18 cellular contexts compared by ENCODE assay signal in genomic region chr1:69320679-69321310, GRCh38.
DNase-seq lines count a peak whose midpoint lies in the region; ATAC-seq, FAIRE-seq and TF ChIP-seq lines count a peak whose summit lies in the region.
"Had no signal": no experiment of that assay in that cellular context is flagged by ENCODE, and none has a peak within 500 bp of the region (broad histone marks: within the 10 kb centered on the region; RNA-seq: fewer than 3 reads in every experiment).

No MANE protein-coding gene starts in this region.

- in situ Hi-C loops in ACHN (cut with HindIII; ENCODE audit: low pct_ligation_motif_present, low pct_unique_long_range_greater_than_20kb, low sequenced_read_pairs) = no loop called here

- POLR2A ChIA-PET in HEK293T (lab: Yijun Ruan, JAX) = no interaction called here

- peak; percentile 16 for DNase-seq in SW480 (ENCODE audit: low spot score)
- DNase-seq in SKM-1 (lab: John Stamatoyannopoulos, UW; ENCODE audit: unreplicated experiment) = no peak
- no peak for DNase-seq in HEK293T (ENCODE audit: extremely low spot score)
- DNase-seq in RCC 7860 (ENCODE audit: low spot score) = no peak
- no peak for DNase-seq in ACHN
- DNase-seq: activated CD4-positive, CD25-positive, alpha-beta regulatory T cell treated with anti-CD3 and anti-CD28 coated beads, Interleukin-2, amount 50 U/mL, for 72 hours; activated T-cell treated with anti-CD3 and anti-CD28 coated beads, Interleukin-2, amount 50 U/mL, for 4 hours; amniotic stem cell; DMS79 treated with DMSO at 0.1 percent for 48 hours; hippocampal formation; left ventricle myocardium superior; NCI-H2081 treated with DMSO at 0.1 percent for 48 hours; right cardiac atrium; stimulated activated CD4-positive, alpha-beta T cell treated with anti-CD3 and anti-CD28 coated beads, Interleukin-4, amount 100 ng/mL, for 1 hour had no signal

- peak; percentile 84 for ATAC-seq in GM18498 (IDR thresholded peaks at IDR 0.05; ENCODE audit: unreplicated experiment)
- ATAC-seq in GM21360 (IDR thresholded peaks at IDR 0.05; ENCODE audit: unreplicated experiment) = peak; percentile 57
- peak; percentile 58 for ATAC-seq in HG03196 (IDR thresholded peaks at IDR 0.05; ENCODE audit: unreplicated experiment)
- ATAC-seq: left ventricle myocardium superior; right cardiac atrium; stimulated activated memory B cell treated with anti-CD40 and anti-IgM and Interleukin-4, amounts not matched to agents 10 μg/mL and 1 μg/mL and 100 μg/mL, for 72 hours had no signal

- CTCF ChIA-PET in HEK293T (lab: Yijun Ruan, JAX) = interaction anchor here (0.6 kb wide), 1 partner anchor 23 kb away, joined by 3 read pairs; no protein-coding TSS in a partner anchor

- no peak for FAIRE-seq in RCC 7860 (lab: Jason Lieb, UNC)

TF ChIP-seq in HEK293T, 16 proteins besides CTCF, POLR2A, EP300 and RAD21:
- no peak for TF ChIP-seq FOXA1 (IDR thresholded peaks at IDR 0.05)
- TF ChIP-seq HDGF (IDR thresholded peaks at IDR 0.05; ENCODE audit: borderline replicate concordance) = no peak
- no peak for TF ChIP-seq SUZ12 (IDR thresholded peaks at IDR 0.05)
- TF ChIP-seq LEF1 (IDR thresholded peaks at IDR 0.05; ENCODE audit: borderline replicate concordance) = no peak
- no peak for TF ChIP-seq ARNT (IDR thresholded peaks at IDR 0.05)
- TF ChIP-seq PKNOX1 (IDR thresholded peaks at IDR 0.05) = no peak
- TF ChIP-seq NFRKB (IDR thresholded peaks at IDR 0.05) = no peak
- no peak for TF ChIP-seq BHLHE40 (IDR thresholded peaks at IDR 0.05; ENCODE audit: borderline replicate concordance)
- no peak for TF ChIP-seq FOXK2 (IDR thresholded peaks at IDR 0.05)
- TF ChIP-seq CTBP1 (IDR thresholded peaks at IDR 0.05; ENCODE audit: borderline replicate concordance) = no peak
- no peak for TF ChIP-seq L3MBTL2 (conservative IDR thresholded peaks at IDR 0.05)
- no peak for TF ChIP-seq SP1 (IDR thresholded peaks at IDR 0.05)
